9 cellular contexts compared by ENCODE assay signal in genomic region chr19:3129112-3129511, GRCh38. TPM values are rescaled to one million over a fixed set of nuclear protein-coding genes. Genes with fewer than 3 reads are reported as not detected.
DNase-seq lines count a peak whose midpoint lies in the region; ATAC-seq and TF ChIP-seq lines count a peak whose summit lies in the region.
"Had no signal": no experiment of that assay in that cellular context is flagged by ENCODE, and none has a peak within 500 bp of the region (broad histone marks: within the 10 kb centered on the region; RNA-seq: fewer than 3 reads in every experiment).

No MANE protein-coding gene starts in this region.

- H3K27me3 Mint-ChIP-seq in activated CD4-positive, alpha-beta memory T cell treated with anti-CD3 and anti-CD28 coated beads for 36 hours = no peaks in the 10 kb centered on the region
- no peaks in the 10 kb centered on the region for H3K27me3 Mint-ChIP-seq in activated CD4-positive, alpha-beta memory T cell treated with anti-CD3 and anti-CD28 coated beads, Interleukin-2, amount 10 ng/mL, durations not matched to agents 7 days and 5 days
- peaks cover 6% of the 10 kb centered on the region for H3K27me3 Mint-ChIP-seq in endothelial cell (ENCODE audit: unreplicated experiment)

- WGBS in sigmoid colon, 2 donors = 0 to 14% methylated on average over 1 of the region's 1 CpG

- peaks cover 25% of the 10 kb centered on the region for H3K4me1 Mint-ChIP-seq in activated CD4-positive, alpha-beta memory T cell treated with anti-CD3 and anti-CD28 coated beads for 36 hours (ENCODE audit: low read depth)
- peaks cover 45% of the 10 kb centered on the region for H3K4me1 Mint-ChIP-seq in activated CD4-positive, alpha-beta memory T cell treated with anti-CD3 and anti-CD28 coated beads, Interleukin-2, amount 10 ng/mL, durations not matched to agents 7 days and 5 days
- no peaks in the 10 kb centered on the region for H3K4me1 Mint-ChIP-seq in endothelial cell (ENCODE audit: unreplicated experiment)

- no peak for ATAC-seq in GM18520 (IDR thresholded peaks at IDR 0.05; ENCODE audit: unreplicated experiment)

- TF ChIP-seq CTCF in endothelial cell (IDR thresholded peaks at IDR 0.05; ENCODE audit: unreplicated experiment) = peak; percentile 67
- peak in 1 of 4 experiments; percentile 4 for TF ChIP-seq CTCF in sigmoid colon (IDR thresholded peaks at IDR 0.05)

- TF ChIP-seq POLR2A in sigmoid colon (IDR thresholded peaks at IDR 0.05) = no peak

- no peaks in the 10 kb centered on the region for H3K36me3 ChIP-seq in sigmoid colon

- no peaks in the 10 kb centered on the region for H3K9me3 ChIP-seq in sigmoid colon

- no peaks in the 10 kb centered on the region for H3K36me3 Mint-ChIP-seq in activated CD4-positive, alpha-beta memory T cell treated with anti-CD3 and anti-CD28 coated beads for 36 hours
- H3K36me3 Mint-ChIP-seq in activated CD4-positive, alpha-beta memory T cell treated with anti-CD3 and anti-CD28 coated beads, Interleukin-2, amount 10 ng/mL, durations not matched to agents 7 days and 5 days (ENCODE audit: low read depth) = no peaks in the 10 kb centered on the region
- no peaks in the 10 kb centered on the region for H3K36me3 Mint-ChIP-seq in endothelial cell (ENCODE audit: low read depth, unreplicated experiment)

- POLR2A ChIA-PET in activated CD4-positive, alpha-beta memory T cell treated with anti-CD3 and anti-CD28 coated beads for 36 hours (lab: Charles Lee) = interaction anchor here (0.6 kb wide), 1 partner anchor 48 kb away, joined by 3 read pairs; no protein-coding TSS in a partner anchor
- POLR2A ChIA-PET in activated CD4-positive, alpha-beta memory T cell treated with anti-CD3 and anti-CD28 coated beads, Interleukin-2, amount 10 ng/mL, durations not matched to agents 7 days and 5 days (lab: Charles Lee) = interaction anchor here (1.0 to 1.7 kb wide), 5 partner anchors 11 to 56 kb away, joined by 3 to 5 read pairs (median 4); partner anchors contain the start of genes NCLN and S1PR4

- no peak overlapping the region for H3K27ac ChIP-seq in sigmoid colon

- no peaks in the 10 kb centered on the region for H3K4me1 ChIP-seq in sigmoid colon

- intact Hi-C loops in activated CD4-positive, alpha-beta memory T cell treated with anti-CD3 and anti-CD28 coated beads for 36 hours (cut with micrococcal nuclease) = loop anchor here (1.0 kb wide), 1 partner anchor 34 kb away; no protein-coding TSS in a partner anchor
- intact Hi-C loops in sigmoid colon (cut with DNase I) = no loop called here

- no peaks in the 10 kb centered on the region for H3K9me3 Mint-ChIP-seq in activated CD4-positive, alpha-beta memory T cell treated with anti-CD3 and anti-CD28 coated beads for 36 hours
- no peaks in the 10 kb centered on the region for H3K9me3 Mint-ChIP-seq in activated CD4-positive, alpha-beta memory T cell treated with anti-CD3 and anti-CD28 coated beads, Interleukin-2, amount 10 ng/mL, durations not matched to agents 7 days and 5 days
- no peaks in the 10 kb centered on the region for H3K9me3 Mint-ChIP-seq in endothelial cell (ENCODE audit: unreplicated experiment)

- peak overlapping the region; percentile 42 for H3K27ac Mint-ChIP-seq in activated CD4-positive, alpha-beta memory T cell treated with anti-CD3 and anti-CD28 coated beads for 36 hours
- H3K27ac Mint-ChIP-seq in activated CD4-positive, alpha-beta memory T cell treated with anti-CD3 and anti-CD28 coated beads, Interleukin-2, amount 10 ng/mL, durations not matched to agents 7 days and 5 days = no peak overlapping the region
- H3K27ac Mint-ChIP-seq in endothelial cell (ENCODE audit: unreplicated experiment) = no peak overlapping the region

- no peak for TF ChIP-seq EP300 in sigmoid colon (IDR thresholded peaks at IDR 0.05)

- CTCF ChIA-PET in activated CD4-positive, alpha-beta memory T cell treated with anti-CD3 and anti-CD28 coated beads for 36 hours (lab: Charles Lee) = interaction anchor here (1.2 to 7.6 kb wide), 13 partner anchors 11 to 179 kb away, joined by 4 to 59 read pairs (median 6); no protein-coding TSS in a partner anchor
- CTCF ChIA-PET in activated CD4-positive, alpha-beta memory T cell treated with anti-CD3 and anti-CD28 coated beads, Interleukin-2, amount 10 ng/mL, durations not matched to agents 7 days and 5 days (lab: Charles Lee) = interaction anchor here (0.9 to 6.1 kb wide), 15 partner anchors 12 to 178 kb away, joined by 3 to 46 read pairs (median 7); no protein-coding TSS in a partner anchor

- no peak overlapping the region for H3K4me3 Mint-ChIP-seq in activated CD4-positive, alpha-beta memory T cell treated with anti-CD3 and anti-CD28 coated beads for 36 hours
- H3K4me3 Mint-ChIP-seq in activated CD4-positive, alpha-beta memory T cell treated with anti-CD3 and anti-CD28 coated beads, Interleukin-2, amount 10 ng/mL, durations not matched to agents 7 days and 5 days = no peak overlapping the region
- no peak overlapping the region for H3K4me3 Mint-ChIP-seq in endothelial cell (ENCODE audit: unreplicated experiment)

- no peaks in the 10 kb centered on the region for H3K27me3 ChIP-seq in sigmoid colon

- DNase-seq in activated CD4-positive, alpha-beta memory T cell treated with anti-CD3 and anti-CD28 coated beads for 36 hours = no peak
- DNase-seq in activated CD4-positive, alpha-beta memory T cell treated with anti-CD3 and anti-CD28 coated beads, Interleukin-2, amount 10 ng/mL, durations not matched to agents 7 days and 5 days = no peak
- peak; percentile 58 for DNase-seq in NCI-H1694 treated with DMSO at 0.1 percent for 48 hours (lab: John Stamatoyannopoulos, UW)
- no peak for DNase-seq in endothelial cell (ENCODE audit: low spot score)
- peak; percentile 8 for DNase-seq in superior temporal gyrus (ENCODE audit: extremely low spot score)
- DNase-seq in sigmoid colon = no peak
- no peak for DNase-seq in SKM-1 treated with dmso at 0.1 percent for 144 hours (lab: John Stamatoyannopoulos, UW; ENCODE audit: unreplicated experiment)
- DNase-seq: stimulated activated CD4-positive, alpha-beta T cell treated with anti-CD3 and anti-CD28 coated beads, Interleukin-2, amount 100 ng/mL, for 48 hours had no signal

- H3K4me3 ChIP-seq in sigmoid colon = no peak overlapping the region

RNA-seq across cellular contexts. Expression of gene GNA15, which starts 6.7 kb away (rescaled TPM):
- total RNA-seq in activated CD4-positive, alpha-beta memory T cell treated with anti-CD3 and anti-CD28 coated beads for 36 hours = 10 to 100 TPM; 78.4 to 79.5 TPM
- total RNA-seq in activated CD4-positive, alpha-beta memory T cell treated with anti-CD3 and anti-CD28 coated beads, Interleukin-2, amount 10 ng/mL, durations not matched to agents 7 days and 5 days = 100 to 1,000 TPM; 140 TPM
- total RNA-seq in endothelial cell (ENCODE audit: unreplicated experiment) = not detected
- total RNA-seq in sigmoid colon = 1 to 10 TPM in 3 of 4 donors, under 1 TPM in 1; 0.55 to 6.0 (median 4.4) TPM
- polyA plus RNA-seq in sigmoid colon = 1 to 10 TPM; 4.2 to 5.6 (median 5.1) TPM

RNA-seq across cellular contexts. Expression of gene GNA11, which starts 35.0 kb away (rescaled TPM):
- total RNA-seq in activated CD4-positive, alpha-beta memory T cell treated with anti-CD3 and anti-CD28 coated beads for 36 hours = 10 to 100 TPM in 1 of 2 experiments, 1 to 10 TPM in 1; 6.3 to 11.6 TPM
- total RNA-seq in activated CD4-positive, alpha-beta memory T cell treated with anti-CD3 and anti-CD28 coated beads, Interleukin-2, amount 10 ng/mL, durations not matched to agents 7 days and 5 days = under 1 TPM; 0.63 to 0.78 TPM
- total RNA-seq in endothelial cell (ENCODE audit: unreplicated experiment) = 35.8 TPM
- total RNA-seq in sigmoid colon = 10 to 100 TPM; 43.2 to 52.5 (median 45.4) TPM
- 100 to 1,000 TPM in 2 of 3 donors, 10 to 100 TPM in 1; 90.1 to 151 (median 150) TPM for polyA plus RNA-seq in sigmoid colon

RNA-seq across cellular contexts. Expression of gene S1PR4, which starts 49.5 kb away (rescaled TPM):
- total RNA-seq in activated CD4-positive, alpha-beta memory T cell treated with anti-CD3 and anti-CD28 coated beads for 36 hours = 10 to 100 TPM; 32.7 to 34.0 TPM
- total RNA-seq in activated CD4-positive, alpha-beta memory T cell treated with anti-CD3 and anti-CD28 coated beads, Interleukin-2, amount 10 ng/mL, durations not matched to agents 7 days and 5 days = 100 to 1,000 TPM; 275 to 280 TPM
- total RNA-seq in endothelial cell (ENCODE audit: unreplicated experiment) (not detected), sigmoid colon (1 to 10 TPM in 1 of 4 donors, under 1 TPM in 2, not detected in 1; 0.33 to 1.9 (median 0.36) TPM)
- 10 to 100 TPM in 1 of 3 donors, under 1 TPM in 1, not detected in 1; 0.60 to 24.4 TPM for polyA plus RNA-seq in sigmoid colon

RNA-seq across cellular contexts. Expression of gene NCLN, which starts 56.6 kb away (rescaled TPM):
- 10 to 100 TPM; 47.0 to 50.9 TPM for total RNA-seq in activated CD4-positive, alpha-beta memory T cell treated with anti-CD3 and anti-CD28 coated beads for 36 hours
- 10 to 100 TPM; 49.6 to 52.0 TPM for total RNA-seq in activated CD4-positive, alpha-beta memory T cell treated with anti-CD3 and anti-CD28 coated beads, Interleukin-2, amount 10 ng/mL, durations not matched to agents 7 days and 5 days
- total RNA-seq in endothelial cell (ENCODE audit: unreplicated experiment) = 63.0 TPM
- total RNA-seq in sigmoid colon = 10 to 100 TPM; 12.2 to 23.5 (median 16.0) TPM
- polyA plus RNA-seq in sigmoid colon = 10 to 100 TPM; 15.0 to 94.7 (median 18.7) TPM

Comparison
In these comparisons a context has a peak if more than half of its experiments do, and no peak if none do; other contexts are left out.
1. RNA of gene GNA11, which starts 35.0 kb away (total RNA-seq): 43.2 to 52.5 TPM in sigmoid colon, 35.8 TPM in endothelial cell (single experiment) and 6.3 to 11.6 TPM in activated CD4-positive, alpha-beta memory T cell treated with anti-CD3 and anti-CD28 coated beads for 36 hours; 0.63 to 0.78 TPM in activated CD4-positive, alpha-beta memory T cell treated with anti-CD3 and anti-CD28 coated beads, Interleukin-2, amount 10 ng/mL, durations not matched to agents 7 days and 5 days; every median in the first group is over 4 times any median in the second.
2. DNase-seq: peak in NCI-H1694 treated with DMSO at 0.1 percent for 48 hours (single experiment) and superior temporal gyrus (single experiment); none in activated CD4-positive, alpha-beta memory T cell treated with anti-CD3 and anti-CD28 coated beads for 36 hours (single experiment), activated CD4-positive, alpha-beta memory T cell treated with anti-CD3 and anti-CD28 coated beads, Interleukin-2, amount 10 ng/mL, durations not matched to agents 7 days and 5 days (single experiment), endothelial cell (single experiment), sigmoid colon (single experiment) and SKM-1 treated with dmso at 0.1 percent for 144 hours (single experiment).
3. RNA of gene GNA15, which starts 6.7 kb away (total RNA-seq): 140 TPM in activated CD4-positive, alpha-beta memory T cell treated with anti-CD3 and anti-CD28 coated beads, Interleukin-2, amount 10 ng/mL, durations not matched to agents 7 days and 5 days and 78.4 to 79.5 TPM in activated CD4-positive, alpha-beta memory T cell treated with anti-CD3 and anti-CD28 coated beads for 36 hours; 0.55 to 6.0 TPM in sigmoid colon and not detected in endothelial cell (single experiment); every median in the first group is over 10 times any median in the second.
4. RNA of gene S1PR4, which starts 49.5 kb away (total RNA-seq): 275 to 280 TPM in activated CD4-positive, alpha-beta memory T cell treated with anti-CD3 and anti-CD28 coated beads, Interleukin-2, amount 10 ng/mL, durations not matched to agents 7 days and 5 days and 32.7 to 34.0 TPM in activated CD4-positive, alpha-beta memory T cell treated with anti-CD3 and anti-CD28 coated beads for 36 hours; 0.33 to 1.9 TPM in sigmoid colon and not detected in endothelial cell (single experiment); every median in the first group is over 10 times any median in the second.